In genomic region chr6:2611092-2611491, GRCh38 we compare ENCODE assay signal across 30 cellular contexts.
A peak's percentile ranks its signal among the peaks of the same experiment; 100 is the strongest.
DNase-seq lines count a peak whose midpoint lies in the region; ATAC-seq, FAIRE-seq and TF ChIP-seq lines count a peak whose summit lies in the region.
"Had no signal": no experiment of that assay in that cellular context is flagged by ENCODE, and none has a peak within 500 bp of the region (broad histone marks: within the 10 kb centered on the region; RNA-seq: fewer than 3 reads in every experiment).

No MANE protein-coding gene starts in this region.

- no peaks in the 10 kb centered on the region for H3K9me1 ChIP-seq in keratinocyte (ENCODE audit: control insufficient read depth, extremely low read depth, insufficient read depth, low read length)

- H3K4me2 ChIP-seq in HCT116 (ENCODE audit: low read length) (0 out of 2 replicates have a peak overlapping the region, but pooled peaks have one; percentile 3), keratinocyte (ENCODE audit: control insufficient read depth, extremely low read depth, insufficient read depth, low read depth, low read length) (no peak overlapping the region)
- H3K4me2 ChIP-seq: smooth muscle cell had no signal

- H3K9me3 Mint-ChIP-seq in stimulated activated naive CD8-positive, alpha-beta T cell treated with anti-CD3 and anti-CD28 coated beads, Interleukin-15, amount 100 ng/mL, for 72 hours: peaks cover 5 to 7% of the 10 kb centered on the region in 2 donors

- H3K9ac ChIP-seq in HCT116 (ENCODE audit: low read length) (no peak overlapping the region), keratinocyte (ENCODE audit: control insufficient read depth, extremely low read depth, insufficient read depth, low read length) (no peak overlapping the region)

- H3K79me2 ChIP-seq in HCT116 (ENCODE audit: insufficient read depth, low read length): no peaks in the 10 kb centered on the region
- H3K79me2 ChIP-seq in keratinocyte (ENCODE audit: control insufficient read depth, insufficient read depth, low read length): no peaks in the 10 kb centered on the region

- TF ChIP-seq CTCF in HCT116 (IDR thresholded peaks at IDR 0.05 in 2 of 3, conservative IDR thresholded peaks at IDR 0.05 in 1 of 3; ENCODE audit: borderline replicate concordance in 1 of 3, insufficient read depth in 1 of 3, low read depth in 2 of 3, low read length in 2 of 3) (peak in 1 of 3 experiments; percentile 7; a peak in 1 of 6 replicates), choroid plexus epithelial cell (conservative IDR thresholded peaks at IDR 0.05; ENCODE audit: low read depth, low read length) (peak; percentile 37), keratinocyte (optimal IDR thresholded peaks at IDR 0.05 in 1 of 3, IDR thresholded peaks at IDR 0.05 in 1 of 3, conservative IDR thresholded peaks at IDR 0.05 in 1 of 3; ENCODE audit: extremely low read depth in 1 of 3, insufficient read depth in 2 of 3, low read length in 3 of 3) (no peak)

- no peak for DNase-seq in HCT116 (ENCODE audit: low read depth, low spot score)
- DNase-seq in RKO (ENCODE audit: low spot score): peak; percentile 31
- DNase-seq in choroid plexus epithelial cell (ENCODE audit: low read depth): peak; percentile 73
- DNase-seq in keratinocyte (ENCODE audit: low read depth, low spot score): no peak
- DNase-seq in germinal center (ENCODE audit: low spot score): no peak
- DNase-seq in GOT3 (lab: John Stamatoyannopoulos, UW): no peak
- DNase-seq in NK-92 treated with Interleukin-12 subunit alpha and Interleukin-12 subunit beta, amount 100 ng/mL, for 24 hours (lab: John Stamatoyannopoulos, UW): no peak
- no peak for DNase-seq in stimulated activated naive CD8-positive, alpha-beta T cell treated with anti-CD3 and anti-CD28 coated beads, Interleukin-15, amount 100 ng/mL, for 72 hours
- DNase-seq: activated naive CD4-positive, alpha-beta T cell treated with Interleukin-2 at 50 U/mL for 16 hours; activated T-cell treated with anti-CD3 and anti-CD28 coated beads, Interleukin-2, amount 50 U/mL, for 24 hours; CD4-positive, alpha-beta memory T cell; DMS153; endodermal cell; gastrocnemius medialis; H7; midbrain; MM.1S; NCI-H1436 treated with DMSO at 0.1 percent for 48 hours; NCI-H524; stimulated activated CD4-positive, alpha-beta T cell treated with anti-CD3 and anti-CD28 coated beads, Interleukin-2, amount 100 ng/mL, for 48 hours; stimulated activated naive CD4-positive, alpha-beta T cell treated with Interleukin-2 at 50 U/mL for 16 hours; T1000; trophoblast cell had no signal

- no peaks in the 10 kb centered on the region for H3K4me1 Mint-ChIP-seq in stimulated activated naive CD8-positive, alpha-beta T cell treated with anti-CD3 and anti-CD28 coated beads, Interleukin-15, amount 100 ng/mL, for 72 hours
- H3K4me1 Mint-ChIP-seq: CD4-positive, alpha-beta memory T cell; endodermal cell had no signal

- FAIRE-seq in keratinocyte (lab: Jason Lieb, UNC): peak; percentile 71
- FAIRE-seq: colon, GM12892, GM19239 had no signal

- peak; percentile 60 for TF ChIP-seq RAD21 in HCT116 (IDR thresholded peaks at IDR 0.05; ENCODE audit: low read depth)

- H3K4me3 Mint-ChIP-seq in stimulated activated naive CD8-positive, alpha-beta T cell treated with anti-CD3 and anti-CD28 coated beads, Interleukin-15, amount 100 ng/mL, for 72 hours: no peak overlapping the region
- H3K4me3 Mint-ChIP-seq: activated T-cell treated with anti-CD3 and anti-CD28 coated beads, Interleukin-2, amount 50 U/mL, for 24 hours; CD4-positive, alpha-beta memory T cell; endodermal cell; neural crest cell had no signal

- peaks cover 43% of the 10 kb centered on the region for H3K27me3 Mint-ChIP-seq in stimulated activated naive CD8-positive, alpha-beta T cell treated with anti-CD3 and anti-CD28 coated beads, Interleukin-15, amount 100 ng/mL, for 72 hours

- TF ChIP-seq POLR2A in HCT116 (IDR thresholded peaks at IDR 0.05; ENCODE audit: borderline replicate concordance, extremely low read depth, insufficient read depth, insufficient read length): no peak

- H4K20me1 ChIP-seq in HCT116 (ENCODE audit: insufficient read depth) (no peaks in the 10 kb centered on the region), keratinocyte (ENCODE audit: control insufficient read depth, extremely low read depth, insufficient read depth, low read length) (no peaks in the 10 kb centered on the region)

- POLR2A ChIA-PET in HCT116 (lab: Charles Lee): no interaction called here

- dilution Hi-C loops in keratinocyte (cut with MboI; ENCODE audit: extremely low pct_ligation_motif_present, low sequenced_read_pairs): no loop called here

- no peaks in the 10 kb centered on the region for H3K27me3 ChIP-seq in HCT116 (ENCODE audit: insufficient read depth, low read length)
- no peaks in the 10 kb centered on the region for H3K27me3 ChIP-seq in keratinocyte (ENCODE audit: control insufficient read depth, extremely low read depth, insufficient read depth, low read length)
- H3K27me3 ChIP-seq: gastrocnemius medialis had no signal

- H3K4me3 ChIP-seq in HCT116 (replicated peaks in 1 of 2; ENCODE audit: low read depth in 1 of 2, low read length in 2 of 2) (no peak overlapping the region), choroid plexus epithelial cell (ENCODE audit: low read depth, low read length) (no peak overlapping the region), keratinocyte (ENCODE audit: control insufficient read depth in 2 of 3, extremely low read depth in 1 of 3, insufficient read depth in 2 of 3, low read depth in 1 of 3, low read length in 3 of 3) (no peak overlapping the region)
- H3K4me3 ChIP-seq: gastrocnemius medialis, smooth muscle cell had no signal

- peaks cover 0 to 15% of the 10 kb centered on the region in 2 experiments; a peak in 2 of 4 replicates for H3K4me1 ChIP-seq in HCT116 (ENCODE audit: control insufficient read depth in 1 of 2, insufficient read depth in 2 of 2, low read length in 2 of 2)
- no peaks in the 10 kb centered on the region for H3K4me1 ChIP-seq in keratinocyte (ENCODE audit: control insufficient read depth, extremely low read depth, insufficient read depth, low read length)
- H3K4me1 ChIP-seq: gastrocnemius medialis had no signal

- intact Hi-C loops in HCT116 (cut with micrococcal nuclease): no loop called here

- H2AFZ ChIP-seq in HCT116 (ENCODE audit: low read depth, low read length, poor library complexity, severe bottlenecking) (no peak overlapping the region), keratinocyte (ENCODE audit: control insufficient read depth, low read length) (no peak overlapping the region)

- H3K9me3 ChIP-seq in HCT116 (ENCODE audit: control insufficient read depth in 1 of 2, insufficient read depth in 1 of 2, low read depth in 1 of 2, low read length in 2 of 2) (no peaks in the 10 kb centered on the region), keratinocyte (ENCODE audit: control insufficient read depth, low read depth, low read length) (no peaks in the 10 kb centered on the region)
- H3K9me3 ChIP-seq: gastrocnemius medialis had no signal

- H3K36me3 ChIP-seq in HCT116 (ENCODE audit: control insufficient read depth in 1 of 2, insufficient read depth in 2 of 2, low read length in 2 of 2): no peaks in the 10 kb centered on the region
- H3K36me3 ChIP-seq in keratinocyte (ENCODE audit: control insufficient read depth in 2 of 2, extremely low read depth in 1 of 2, insufficient read depth in 2 of 2, low read length in 2 of 2): no peaks in the 10 kb centered on the region
- H3K36me3 ChIP-seq: gastrocnemius medialis had no signal

- no TSS peak for BruUV-seq in HCT116 (replicated peaks; lab: Mats Ljungman, UMichigan)

- no peak overlapping the region for H3K27ac ChIP-seq in HCT116 (ENCODE audit: low read depth, low read length)
- no peak overlapping the region for H3K27ac ChIP-seq in keratinocyte (ENCODE audit: control insufficient read depth, insufficient read depth, low read length)
- H3K27ac ChIP-seq: gastrocnemius medialis had no signal

- ATAC-seq in HCT116: no peak
- no peak for ATAC-seq in stimulated activated naive CD8-positive, alpha-beta T cell treated with anti-CD3 and anti-CD28 coated beads, Interleukin-15, amount 100 ng/mL, for 72 hours
- ATAC-seq: activated CD4-positive, CD25-positive, alpha-beta regulatory T cell treated with anti-CD3 and anti-CD28 coated beads, Interleukin-2, amount 50 U/mL, for 24 hours; gastrocnemius medialis; left lobe of liver had no signal

- RAD21 ChIA-PET in HCT116 (lab: Charles Lee; ENCODE audit: low non-redundant PET in 1 of 2, low total read pairs in 2 of 2, uncharacterized antibody in 2 of 2, unreplicated experiment in 2 of 2): no interaction called here

- no peak overlapping the region for H3K27ac Mint-ChIP-seq in stimulated activated naive CD8-positive, alpha-beta T cell treated with anti-CD3 and anti-CD28 coated beads, Interleukin-15, amount 100 ng/mL, for 72 hours
- H3K27ac Mint-ChIP-seq: activated T-cell treated with anti-CD3 and anti-CD28 coated beads, Interleukin-2, amount 50 U/mL, for 24 hours; CD4-positive, alpha-beta memory T cell; endodermal cell had no signal

- H3K9me2 ChIP-seq in HCT116 (ENCODE audit: insufficient read depth): no peaks in the 10 kb centered on the region

- CTCF ChIA-PET in HCT116 (lab: Charles Lee): no interaction called here

TF ChIP-seq in HCT116, 20 proteins besides CTCF, POLR2A, EP300 and RAD21:
- no peak for TF ChIP-seq ZNF274 (IDR thresholded peaks at IDR 0.05; ENCODE audit: low read depth, low read length)
- no peak for TF ChIP-seq YY1 (IDR thresholded peaks at IDR 0.05; ENCODE audit: extremely low read depth, insufficient replicate concordance, low read depth, low read length)
- no peak for TF ChIP-seq POLR2AphosphoS5 (IDR thresholded peaks at IDR 0.05; ENCODE audit: low read depth, low read length)
- TF ChIP-seq ZFX (IDR thresholded peaks at IDR 0.05): no peak
- TF ChIP-seq EZH2phosphoT487 (IDR thresholded peaks at IDR 0.05; ENCODE audit: borderline replicate concordance): no peak
TF ChIP-seq in HCT116: peak in this region for 0.

Comparison
In these comparisons a context has a peak if more than half of its experiments do, and no peak if none do; other contexts are left out.
1. DNase-seq: peak in RKO (single experiment) and choroid plexus epithelial cell (single experiment); none in HCT116 (single experiment), keratinocyte (single experiment), germinal center (single experiment), GOT3 (single experiment), NK-92 treated with Interleukin-12 subunit alpha and Interleukin-12 subunit beta, amount 100 ng/mL, for 24 hours (single experiment) and stimulated activated naive CD8-positive, alpha-beta T cell treated with anti-CD3 and anti-CD28 coated beads, Interleukin-15, amount 100 ng/mL, for 72 hours (0 of 2).